15 cellular contexts compared by ENCODE assay signal in genomic region chr3:83034806-83035703, GRCh38.
DNase-seq lines count a peak whose midpoint lies in the region; ATAC-seq and TF ChIP-seq lines count a peak whose summit lies in the region.
"Had no signal": no experiment of that assay in that cellular context is flagged by ENCODE, and none has a peak within 500 bp of the region (broad histone marks: within the 10 kb centered on the region; RNA-seq: fewer than 3 reads in every experiment).

No MANE protein-coding gene starts in this region.

- WGBS in right cardiac atrium, result 94% methylated on average over 16 of the region's 16 CpGs

- intact Hi-C loops in right cardiac atrium (cut with DNase I), result no loop called here
- intact Hi-C loops in left cardiac atrium (cut with DNase I), result no loop called here
- intact Hi-C loops in CD8-positive, alpha-beta T cell (cut with DNase I, micrococcal nuclease), result no loop called here

- H3K9me3 ChIP-seq in right cardiac atrium (ENCODE audit: control insufficient read depth, low read length) (no peaks in the 10 kb centered on the region), osteoblast (ENCODE audit: low read depth, low read length) (no peaks in the 10 kb centered on the region)
- H3K9me3 ChIP-seq in CD8-positive, alpha-beta T cell (ENCODE audit: low read length), result no peaks in the 10 kb centered on the region

- POLR2A ChIA-PET in CD8-positive, alpha-beta T cell (lab: Charles Lee), result no interaction called here

- no peak overlapping the region for H3K4me3 Mint-ChIP-seq in chondrocyte (ENCODE audit: unreplicated experiment)
- H3K4me3 Mint-ChIP-seq in CD8-positive, alpha-beta T cell, result no peak overlapping the region
- H3K4me3 Mint-ChIP-seq: CD4-positive, CD25-positive, alpha-beta regulatory T cell had no signal

- H3K27ac ChIP-seq in right cardiac atrium (ENCODE audit: low read length), result no peak overlapping the region
- H3K27ac ChIP-seq in osteoblast (ENCODE audit: low read depth, low read length), result no peak overlapping the region
- no peak overlapping the region for H3K27ac ChIP-seq in CD8-positive, alpha-beta T cell (ENCODE audit: low read depth, low read length)

- H3K36me3 Mint-ChIP-seq in chondrocyte (ENCODE audit: low read depth), result peaks cover 2% of the 10 kb centered on the region
- H3K36me3 Mint-ChIP-seq in CD8-positive, alpha-beta T cell, result no peaks in the 10 kb centered on the region
- H3K36me3 Mint-ChIP-seq: CD4-positive, CD25-positive, alpha-beta regulatory T cell had no signal

- no peak overlapping the region for H3K4me3 ChIP-seq in right cardiac atrium (ENCODE audit: low read length)
- no peak overlapping the region for H3K4me3 ChIP-seq in osteoblast (ENCODE audit: insufficient read depth, low read length)
- H3K4me3 ChIP-seq in CD8-positive, alpha-beta T cell (ENCODE audit: low read depth, low read length), result no peak overlapping the region

- ATAC-seq in right cardiac atrium (no peak), left cardiac atrium (no peak)
- no peak for ATAC-seq in CD8-positive, alpha-beta T cell

- CTCF ChIA-PET in CD8-positive, alpha-beta T cell (lab: Charles Lee), result no interaction called here

- no peaks in the 10 kb centered on the region for H3K27me3 ChIP-seq in right cardiac atrium (ENCODE audit: control insufficient read depth, insufficient read depth)
- no peaks in the 10 kb centered on the region for H3K27me3 ChIP-seq in osteoblast (ENCODE audit: insufficient read depth, low read length)
- H3K27me3 ChIP-seq in CD8-positive, alpha-beta T cell (ENCODE audit: insufficient read depth, low read length), result no peaks in the 10 kb centered on the region

- H3K4me1 ChIP-seq in right cardiac atrium (ENCODE audit: control insufficient read depth, insufficient read depth, low read length) (no peaks in the 10 kb centered on the region), osteoblast (ENCODE audit: insufficient read depth, low read length) (no peaks in the 10 kb centered on the region)
- H3K4me1 ChIP-seq in CD8-positive, alpha-beta T cell (ENCODE audit: insufficient read depth, low read length), result no peaks in the 10 kb centered on the region

- H3K4me2 ChIP-seq in osteoblast (ENCODE audit: insufficient read depth, low read length), result no peak overlapping the region

- no peaks in the 10 kb centered on the region for H3K27me3 Mint-ChIP-seq in chondrocyte (ENCODE audit: low read depth)
- H3K27me3 Mint-ChIP-seq in CD8-positive, alpha-beta T cell (ENCODE audit: low read depth), result no peaks in the 10 kb centered on the region
- H3K27me3 Mint-ChIP-seq: CD4-positive, CD25-positive, alpha-beta regulatory T cell had no signal

- H3K27ac Mint-ChIP-seq in chondrocyte (ENCODE audit: unreplicated experiment), result no peak overlapping the region
- no peak overlapping the region for H3K27ac Mint-ChIP-seq in CD8-positive, alpha-beta T cell
- H3K27ac Mint-ChIP-seq: CD4-positive, CD25-positive, alpha-beta regulatory T cell had no signal

- H3K36me3 ChIP-seq in osteoblast (ENCODE audit: insufficient read depth, low read length), result no peaks in the 10 kb centered on the region
- no peaks in the 10 kb centered on the region for H3K36me3 ChIP-seq in CD8-positive, alpha-beta T cell (ENCODE audit: insufficient read depth, low read length)

- no peaks in the 10 kb centered on the region for H3K79me2 ChIP-seq in osteoblast (ENCODE audit: insufficient read depth, low read length)

- TF ChIP-seq CTCF in chondrocyte (IDR thresholded peaks at IDR 0.05) (no peak), osteoblast (IDR thresholded peaks at IDR 0.05; ENCODE audit: extremely low read depth, low read depth, low read length) (no peak)
- no peak for TF ChIP-seq CTCF in CD8-positive, alpha-beta T cell (IDR thresholded peaks at IDR 0.05)

- peaks cover 7% of the 10 kb centered on the region for H3K9me3 Mint-ChIP-seq in chondrocyte (ENCODE audit: low read depth)
- H3K9me3 Mint-ChIP-seq in CD8-positive, alpha-beta T cell, result peaks cover 11% of the 10 kb centered on the region

- H4K20me1 ChIP-seq in osteoblast (ENCODE audit: insufficient read depth, low read length), result no peaks in the 10 kb centered on the region

- no peak overlapping the region for H2AFZ ChIP-seq in osteoblast (ENCODE audit: low read length)

- H3K4me1 Mint-ChIP-seq in chondrocyte (ENCODE audit: low read depth), result peaks cover 26% of the 10 kb centered on the region
- no peaks in the 10 kb centered on the region for H3K4me1 Mint-ChIP-seq in CD8-positive, alpha-beta T cell (ENCODE audit: low read depth)
- H3K4me1 Mint-ChIP-seq: CD4-positive, CD25-positive, alpha-beta regulatory T cell had no signal

- DNase-seq in right cardiac atrium (peak in 2 of 3 donors; percentile 21 to 28), left cardiac atrium (no peak), chondrocyte (ENCODE audit: low spot score) (peak; percentile 86), osteoblast (ENCODE audit: insufficient read length, low spot score, missing footprints) (peak; percentile 9), foreskin melanocyte (no peak), OCI-M2 (lab: John Stamatoyannopoulos, UW; ENCODE audit: unreplicated experiment) (no peak), globus pallidus (ENCODE audit: low spot score) (no peak)
- no peak for DNase-seq in CD8-positive, alpha-beta T cell
- DNase-seq: CD4-positive, CD25-positive, alpha-beta regulatory T cell; DMS79 treated with DMSO at 0.1 percent for 48 hours; KG1; NCI-H1092 treated with DMSO at 0.1 percent for 48 hours; NCI-H1694 treated with DMSO at 0.1 percent for 48 hours; NCI-H446; SHP77 had no signal

Comparison
In these comparisons a context has a peak if more than half of its experiments do, and no peak if none do; other contexts are left out.
1. DNase-seq: peak in right cardiac atrium (2 of 3), chondrocyte (single experiment) and osteoblast (single experiment); none in left cardiac atrium (single experiment), foreskin melanocyte (single experiment), OCI-M2 (single experiment), CD8-positive, alpha-beta T cell (0 of 7) and globus pallidus (single experiment).